Comparison of ENCODE assay signal across 8 cellular contexts in the genomic region with DNA sequence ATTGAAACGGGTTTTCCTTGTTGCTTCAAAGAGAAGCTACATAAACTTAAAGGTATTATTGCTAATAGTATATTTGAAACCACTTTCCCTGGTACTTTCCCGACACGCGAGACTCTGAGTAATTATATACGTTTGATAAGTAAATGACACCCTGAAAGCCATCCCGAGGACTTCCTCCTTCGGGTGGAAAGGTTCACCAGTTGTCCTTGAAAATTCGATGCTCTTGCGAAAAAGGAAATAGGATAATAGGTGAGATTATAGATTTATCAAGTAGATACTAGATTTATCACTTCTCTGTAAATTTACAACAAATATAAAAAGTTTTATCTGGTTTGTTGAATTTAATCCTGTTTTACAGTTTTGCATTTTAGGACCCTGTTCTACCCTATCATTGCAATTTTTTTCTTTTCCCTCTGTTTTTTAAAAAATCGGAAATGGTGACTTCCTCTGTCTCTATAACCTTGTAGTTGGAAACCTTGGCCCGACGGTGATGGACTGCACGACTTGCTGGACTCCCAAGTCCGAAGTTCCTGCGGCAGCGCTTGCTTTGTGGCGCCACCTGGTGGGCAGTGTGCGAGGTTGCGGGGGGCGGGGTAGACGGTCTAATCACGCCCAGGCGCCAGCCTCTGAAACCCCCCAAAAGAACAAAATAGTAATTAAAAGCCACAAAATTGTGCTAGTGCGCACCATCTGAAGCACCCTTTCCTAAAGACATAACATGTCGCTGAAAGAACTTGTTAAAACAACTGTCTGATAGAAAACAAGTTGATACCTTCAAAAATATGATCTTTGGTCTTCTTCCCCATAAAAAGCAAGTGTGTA. TPM values are rescaled to one million over a fixed set of nuclear protein-coding genes. Genes with fewer than 3 reads are reported as not detected.
DNase-seq lines count a peak whose midpoint lies in the region; ATAC-seq, FAIRE-seq and TF ChIP-seq lines count a peak whose summit lies in the region.

No MANE protein-coding gene starts in this region.

- TF ChIP-seq CTCF in BJ (IDR thresholded peaks at IDR 0.05; ENCODE audit: insufficient read depth, low read depth, low read length) (peak; percentile 96), H1 (IDR thresholded peaks at IDR 0.05; ENCODE audit: control extremely low read depth in 1 of 3, insufficient read depth in 1 of 3, low read depth in 1 of 3, low read length in 3 of 3) (peak in 2 of 3 experiments; percentile 83 to 90; a peak in 3 of 4 replicates)

- no peak overlapping the region for H2AK5ac ChIP-seq in H1 (ENCODE audit: low read depth, low read length)

- H3K9me3 ChIP-seq in HAP-1, result no peaks in the 10 kb centered on the region
- H3K9me3 ChIP-seq in H1 (ENCODE audit: insufficient read depth in 2 of 2, low read depth in 1 of 2, low read length in 1 of 2), result no peaks in the 10 kb centered on the region

- no peak overlapping the region for H3K23ac ChIP-seq in H1 (ENCODE audit: insufficient read length)

- H3K27me3 Mint-ChIP-seq in activated CD8-positive, alpha-beta T cell treated with anti-CD3 and anti-CD28 coated beads, Interleukin-2, amount 10 ng/mL, durations not matched to agents 7 days and 5 days (ENCODE audit: low read depth), result peaks cover 68% of the 10 kb centered on the region

- ATAC-seq in activated CD8-positive, alpha-beta T cell treated with anti-CD3 and anti-CD28 coated beads, Interleukin-2, amount 10 ng/mL, durations not matched to agents 7 days and 5 days, result no peak
- no peak for ATAC-seq in stimulated activated naive CD8-positive, alpha-beta T cell treated with anti-CD3 and anti-CD28 coated beads, Interleukin-15, Interleukin-2, amounts not matched to agents 100 U/mL and 50 U/mL, for 24 hours
- no peak for ATAC-seq in GM21423 (IDR thresholded peaks at IDR 0.05; ENCODE audit: unreplicated experiment)

- no peak overlapping the region for H3K27ac ChIP-seq in H1 (ENCODE audit: low read depth, low read length)

- no peaks in the 10 kb centered on the region for H3K36me3 Mint-ChIP-seq in activated CD8-positive, alpha-beta T cell treated with anti-CD3 and anti-CD28 coated beads, Interleukin-2, amount 10 ng/mL, durations not matched to agents 7 days and 5 days (ENCODE audit: low read depth)

- no peak overlapping the region for H4K8ac ChIP-seq in H1 (ENCODE audit: extremely low read depth, insufficient read depth, low read length)

- peak overlapping the region; percentile 62 for H3K27ac Mint-ChIP-seq in activated CD8-positive, alpha-beta T cell treated with anti-CD3 and anti-CD28 coated beads, Interleukin-2, amount 10 ng/mL, durations not matched to agents 7 days and 5 days

- H2BK15ac ChIP-seq in H1 (ENCODE audit: low read length), result no peak overlapping the region

- no peak overlapping the region for H4K5ac ChIP-seq in H1 (ENCODE audit: insufficient read length, low read depth, low read length)

- no peak overlapping the region for H3K9ac ChIP-seq in H1 (replicated peaks in 1 of 4; ENCODE audit: extremely low read depth in 1 of 4, low read depth in 3 of 4, low read length in 3 of 4)

- TF ChIP-seq EP300 in H1 (IDR thresholded peaks at IDR 0.05; ENCODE audit: borderline replicate concordance in 1 of 2, low read depth in 2 of 2, low read length in 2 of 2), result 0 out of 3 replicates have a peak, but pooled peaks of 1 of the 2 experiments have one; percentile 27

- no peak overlapping the region for H2BK12ac ChIP-seq in H1 (ENCODE audit: low read depth, low read length)

- no peak overlapping the region for H4K91ac ChIP-seq in H1 (replicated peaks; ENCODE audit: insufficient read length, low read length)

- TF ChIP-seq RAD21 in H1 (IDR thresholded peaks at IDR 0.05 in 1 of 2, conservative IDR thresholded peaks at IDR 0.05 in 1 of 2; ENCODE audit: low read depth in 2 of 2, low read length in 2 of 2), result peak; percentile 91 to 95

- no peak overlapping the region for H2BK120ac ChIP-seq in H1 (replicated peaks; ENCODE audit: low read depth, low read length)

- H3K4me1 Mint-ChIP-seq in activated CD8-positive, alpha-beta T cell treated with anti-CD3 and anti-CD28 coated beads, Interleukin-2, amount 10 ng/mL, durations not matched to agents 7 days and 5 days (ENCODE audit: low read depth), result peaks cover 60% of the 10 kb centered on the region

- CTCF ChIA-PET in BJ (lab: Yijun Ruan, JAX), result interaction anchor here (0.6 to 4.6 kb wide), 28 partner anchors 9 to 530 kb away, joined by 3 to 59 read pairs (median 4); a partner anchor contains a TSS
- CTCF ChIA-PET in activated CD8-positive, alpha-beta T cell treated with anti-CD3 and anti-CD28 coated beads, Interleukin-2, amount 10 ng/mL, durations not matched to agents 7 days and 5 days (lab: Charles Lee), result interaction anchor here (0.7 to 8.8 kb wide), 30 partner anchors 8 to 532 kb away, joined by 3 to 143 read pairs (median 5); a partner anchor contains a TSS
- CTCF ChIA-PET in H1 (lab: Charles Lee; ENCODE audit: partially characterized antibody), result interaction anchor here (0.6 to 11.7 kb wide), 25 partner anchors 13 to 532 kb away, joined by 3 to 198 read pairs (median 4); a partner anchor contains a TSS

- no peak overlapping the region for H2BK20ac ChIP-seq in H1 (ENCODE audit: low read length)

- in situ Hi-C loops in HAP-1 (cut with MboI; ENCODE audit: low sequenced_read_pairs), result loop anchor here (10.0 kb wide), 2 partner anchors 399 to 519 kb away; no protein-coding TSS in a partner anchor

- H3K4me2 ChIP-seq in H1 (ENCODE audit: insufficient read depth in 1 of 2, low read depth in 2 of 2, low read length in 2 of 2), result peak overlapping the region; percentile 80 to 82

- H3K4me1 ChIP-seq in HAP-1 (peaks cover 28% of the 10 kb centered on the region), H1 (replicated peaks in 1 of 4; ENCODE audit: control insufficient read depth in 3 of 4, insufficient read depth in 4 of 4, low read length in 3 of 4) (peaks cover 4 to 38% (median 21%) of the 10 kb centered on the region in 4 experiments)

- H3K4me3 ChIP-seq in BJ (ENCODE audit: low read depth, low read length) (no peak overlapping the region), HAP-1 (peak overlapping the region; percentile 58), H1 (ENCODE audit: extremely low read depth in 1 of 4, insufficient read depth in 2 of 4, low read depth in 3 of 4, low read length in 4 of 4) (peak overlapping the region in 1 of 4 experiments; percentile 59; a peak in 2 of 8 replicates)

- H3K23me2 ChIP-seq in H1 (ENCODE audit: low read depth, low read length), result peaks cover 17% of the 10 kb centered on the region; the same call in 1 of the 2 replicates

- no peaks in the 10 kb centered on the region for H3K9me3 Mint-ChIP-seq in activated CD8-positive, alpha-beta T cell treated with anti-CD3 and anti-CD28 coated beads, Interleukin-2, amount 10 ng/mL, durations not matched to agents 7 days and 5 days (ENCODE audit: insufficient read depth)

- H3K79me2 ChIP-seq in H1 (ENCODE audit: control insufficient read depth in 1 of 2, insufficient read depth in 2 of 2, low read length in 2 of 2), result no peaks in the 10 kb centered on the region

- peaks cover 9 to 15% of the 10 kb centered on the region in 2 experiments for H4K20me1 ChIP-seq in H1 (replicated peaks in 1 of 2; ENCODE audit: control insufficient read depth in 1 of 2, insufficient read depth in 2 of 2, low read length in 2 of 2)

- H3K4me3 Mint-ChIP-seq in activated CD8-positive, alpha-beta T cell treated with anti-CD3 and anti-CD28 coated beads, Interleukin-2, amount 10 ng/mL, durations not matched to agents 7 days and 5 days, result peak overlapping the region; percentile 77

- H3K56ac ChIP-seq in H1 (replicated peaks; ENCODE audit: insufficient read length, low read depth, low read length), result no peak overlapping the region

- WGBS in H1 (ENCODE audit: extremely low coverage in 1 of 2, insufficient coverage in 1 of 2, insufficient read length in 1 of 2, insufficient replicate concordance in 2 of 2, low coverage in 1 of 2, low lambda C conversion rate in 2 of 2, missing lambda C conversion rate in 1 of 2), 2 experiments, result 12% methylated on average over 25 of the region's 25 CpGs; no CpG with 5 or more reads in 1 of the 2 experiments

- H3K27me3 ChIP-seq in BJ (ENCODE audit: control insufficient read depth, insufficient read depth, low read length) (no peaks in the 10 kb centered on the region), HAP-1 (ENCODE audit: low read depth) (no peaks in the 10 kb centered on the region), H1 (replicated peaks in 1 of 4; ENCODE audit: control insufficient read depth in 3 of 4, extremely low read depth in 1 of 4, insufficient read depth in 3 of 4, low read length in 3 of 4) (peaks cover 78 to 100% (median 93%) of the 10 kb centered on the region in 4 experiments)

- no peak overlapping the region for H3K4ac ChIP-seq in H1 (replicated peaks; ENCODE audit: insufficient read length, low read depth, low read length)

- no peak overlapping the region for H2AFZ ChIP-seq in H1 (ENCODE audit: low read length)

- no peak overlapping the region for H2BK5ac ChIP-seq in H1 (ENCODE audit: low read depth, low read length)

- no peak overlapping the region for H3K14ac ChIP-seq in H1 (ENCODE audit: insufficient read length)

- TF ChIP-seq POLR2A in H1 (IDR thresholded peaks at IDR 0.05; ENCODE audit: control extremely low read depth in 1 of 2, low read depth in 2 of 2, low read length in 2 of 2), result no peak

- no peak overlapping the region for H3K18ac ChIP-seq in H1 (ENCODE audit: extremely low read depth, low read length)

- POLR2A ChIA-PET in BJ (lab: Charles Lee), result interaction anchor here (0.6 kb wide), 2 partner anchors 18 to 23 kb away, joined by 3 to 4 read pairs; a partner anchor contains a TSS
- POLR2A ChIA-PET in activated CD8-positive, alpha-beta T cell treated with anti-CD3 and anti-CD28 coated beads, Interleukin-2, amount 10 ng/mL, durations not matched to agents 7 days and 5 days (lab: Charles Lee), result interaction anchor here (1.5 kb wide), 1 partner anchor 397 kb away, joined by 4 read pairs; no protein-coding TSS in a partner anchor
- POLR2A ChIA-PET in H1 (lab: Charles Lee; ENCODE audit: partially characterized antibody), result interaction anchor here (16.0 kb wide), 1 partner anchor 16 kb away, joined by 184 read pairs; a partner anchor contains a TSS

- H3K36me3 ChIP-seq in BJ (ENCODE audit: control insufficient read depth, insufficient read depth, low read length) (no peaks in the 10 kb centered on the region), HAP-1 (replicated peaks) (peaks cover 6% of the 10 kb centered on the region; the same call in 1 of the 2 replicates), H1 (ENCODE audit: control insufficient read depth in 2 of 4, insufficient read depth in 4 of 4, low read length in 3 of 4) (peaks cover 0 to 11% (median 0%) of the 10 kb centered on the region in 4 experiments; a peak in 1 of 8 replicates)

- DNase-seq in BJ (ENCODE audit: low read depth) (no peak), HAP-1 (ENCODE audit: low spot score in 2 of 2) (peak; percentile 78 to 94), NCI-H748 treated with DMSO at 0.1 percent for 48 hours (lab: John Stamatoyannopoulos, UW) (peak; percentile 82), H1 (ENCODE audit: low read depth in 1 of 2, low spot score in 2 of 2) (peak in 1 of 2 experiments; percentile 99), midbrain (lab: John Stamatoyannopoulos, UW) (peak; percentile 73)
- peak; percentile 85 for DNase-seq in activated CD8-positive, alpha-beta T cell treated with anti-CD3 and anti-CD28 coated beads, Interleukin-2, amount 10 ng/mL, durations not matched to agents 7 days and 5 days
- DNase-seq in stimulated activated naive CD8-positive, alpha-beta T cell treated with anti-CD3 and anti-CD28 coated beads, Interleukin-15, Interleukin-2, amounts not matched to agents 100 U/mL and 50 U/mL, for 24 hours, result peak; percentile 87

- no peak for FAIRE-seq in H1 (lab: Jason Lieb, UNC)

- H3K79me1 ChIP-seq in H1 (ENCODE audit: low read depth, low read length), result no peaks in the 10 kb centered on the region

RNA-seq across cellular contexts. Expression of a gene that starts 1.0 kb away (rescaled TPM):
- 0.16 and 0.20 TPM in 2 replicates for polyA plus RNA-seq in BJ (2011; rRNA removed)
- polyA minus RNA-seq in BJ (2011; rRNA and poly(A)+ RNA removed), result 0.09 and 0.15 TPM in 2 replicates
- not detected for total RNA-seq in activated CD8-positive, alpha-beta T cell treated with anti-CD3 and anti-CD28 coated beads, Interleukin-2, amount 10 ng/mL, durations not matched to agents 7 days and 5 days
- 0.13 and 0.45 TPM in 2 replicates for total RNA-seq in H1 (2021; fragmentation: NEBNext Ultra II Directional; extraction: Animal tissue kit (Norgen Biotek cat#: 25700))
- 0.05 TPM in 1 of 2 replicates, not detected in the other for polyA plus RNA-seq in H1 (2011; rRNA removed)
- not detected for polyA plus RNA-seq in H1 (2011; cell fraction: cytosol; rRNA removed)
- polyA plus RNA-seq in H1 (2011; cell fraction: nucleus; rRNA removed), result 0.56 TPM
- polyA plus RNA-seq in H1 (2012, experiment 1 of 2), result 0.11 TPM in 1 of 4 replicates, not detected in the others
- not detected for polyA plus RNA-seq in H1 (2012, experiment 2 of 2)
- polyA plus RNA-seq in H1 (2013, experiment 1 of 2), result 0.06 TPM
- 0.06 TPM for polyA plus RNA-seq in H1 (2013, experiment 2 of 2)
- polyA minus RNA-seq in H1 (2011; rRNA and poly(A)+ RNA removed), result not detected in 2 replicates
- not detected for polyA minus RNA-seq in H1 (2011; cell fraction: cytosol; rRNA and poly(A)+ RNA removed)
- polyA minus RNA-seq in H1 (2011; cell fraction: nucleus; rRNA and poly(A)+ RNA removed), result 0.50 TPM

RNA-seq across cellular contexts. Expression of a gene that starts 18.4 kb away (rescaled TPM):
- polyA plus RNA-seq in BJ (2011; rRNA removed) (1.2 and 1.4 TPM in 2 replicates), H1 (2011; rRNA removed) (0.05 and 0.11 TPM in 2 replicates)
- 0.81 and 0.98 TPM in 2 replicates for polyA minus RNA-seq in BJ (2011; rRNA and poly(A)+ RNA removed)
- not detected for total RNA-seq in activated CD8-positive, alpha-beta T cell treated with anti-CD3 and anti-CD28 coated beads, Interleukin-2, amount 10 ng/mL, durations not matched to agents 7 days and 5 days
- total RNA-seq in H1 (2021; fragmentation: NEBNext Ultra II Directional; extraction: Animal tissue kit (Norgen Biotek cat#: 25700)), result not detected in 2 replicates
- 0.08 TPM for polyA plus RNA-seq in H1 (2011; cell fraction: cytosol; rRNA removed)
- 0.07 TPM for polyA plus RNA-seq in H1 (2011; cell fraction: nucleus; rRNA removed)
- not detected in 4 replicates for polyA plus RNA-seq in H1 (2012, experiment 1 of 2)
- not detected for polyA plus RNA-seq in H1 (2012, experiment 2 of 2)
- polyA plus RNA-seq in H1 (2013, experiment 1 of 2), result 0.04 TPM
- polyA plus RNA-seq in H1 (2013, experiment 2 of 2), result 0.22 TPM
- polyA minus RNA-seq in H1 (2011; rRNA and poly(A)+ RNA removed), result 0.19 TPM in 1 of 2 replicates, not detected in the other
- polyA minus RNA-seq in H1 (2011; cell fraction: cytosol; rRNA and poly(A)+ RNA removed), result not detected
- polyA minus RNA-seq in H1 (2011; cell fraction: nucleus; rRNA and poly(A)+ RNA removed), result not detected
